ENCODE assay signal across 30 cellular contexts in genomic region chr14:96581026-96581425, GRCh38.
"Had no signal": no experiment of that assay in that cellular context is flagged by ENCODE, and none has a peak within 500 bp of the region (broad histone marks: within the 10 kb centered on the region; RNA-seq: fewer than 3 reads in every experiment).

No MANE protein-coding gene starts in this region.

- H3K36me3 ChIP-seq: brain microvascular endothelial cell had no signal

- H3K27ac ChIP-seq: brain microvascular endothelial cell, epithelial cell of prostate, VCaP had no signal

- DNase-seq: activated CD4-positive, alpha-beta T cell treated with anti-CD3 and anti-CD28 coated beads for 1 hour; activated CD4-positive, alpha-beta T cell treated with anti-CD3 and anti-CD28 coated beads for 4 hours; activated CD4-positive, alpha-beta T cell treated with anti-CD3 and anti-CD28 coated beads, Interleukin-2, amount 10 ng/mL, durations not matched to agents 7 days and 5 days; activated CD4-positive, alpha-beta T cell treated with anti-CD3 and anti-CD28 coated beads, Interleukin-2, amount 50 U/mL, for 4 hours; activated effector memory CD4-positive, alpha-beta T cell treated with Interleukin-2 at 50 U/mL for 16 hours; activated gamma-delta T cell treated with Interleukin-2 at 50 U/mL for 16 hours; activated naive CD4-positive, alpha-beta T cell treated with anti-CD3 and anti-CD28 coated beads, Interleukin-2, amount 50 U/mL, for 16 hours; activated naive CD4-positive, alpha-beta T cell treated with Interleukin-2 at 50 U/mL for 16 hours; activated T-cell treated with anti-CD3 and anti-CD28 coated beads for 4 hours; activated T-cell treated with anti-CD3 and anti-CD28 coated beads, Interleukin-2, amount 50 U/mL, for 24 hours; activated T-cell treated with anti-CD3 and anti-CD28 coated beads, Interleukin-2, amount 50 U/mL, for 72 hours; amniotic stem cell; anterior cingulate cortex; brain microvascular endothelial cell; cortex of kidney; dermis blood vessel endothelial cell; effector CD4-positive, alpha-beta T cell; foreskin fibroblast; T-helper 1 cell; T-helper 17 cell; T1000 had no signal

- ATAC-seq: activated T-cell treated with anti-CD3 and anti-CD28 coated beads, Interleukin-2, amount 50 U/mL, for 72 hours; esophagus mucosa; T-helper 17 cell; WTC11 had no signal

- FAIRE-seq: astrocyte, bronchial epithelial cell, endometrium, endothelial cell of umbilical vein, frontal cortex had no signal
